In the genomic region with DNA sequence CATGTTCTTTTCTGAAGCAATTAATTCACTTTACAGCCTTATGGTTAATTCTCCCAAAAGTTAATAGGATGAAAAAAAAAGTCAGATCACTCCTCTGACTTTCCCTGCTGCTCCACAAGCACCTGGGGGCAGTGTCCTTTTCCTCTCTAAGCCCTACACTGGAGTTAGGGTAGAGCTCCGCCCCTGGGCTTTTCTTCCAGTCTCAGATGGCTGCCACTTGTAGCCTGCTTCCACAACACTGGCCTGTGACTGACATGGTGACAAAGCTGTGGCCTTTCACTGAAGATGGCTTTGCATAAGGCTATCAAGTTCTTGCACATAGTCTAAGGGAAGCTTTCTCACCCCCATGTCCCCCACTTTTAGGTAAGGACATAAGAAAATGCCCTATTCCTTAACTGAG, we compare ENCODE assay signal across 9 cellular contexts. TPM values are rescaled to one million over a fixed set of nuclear protein-coding genes. Genes with fewer than 3 reads are reported as not detected.
A peak's percentile ranks its signal among the peaks of the same experiment; 100 is the strongest.
DNase-seq lines count a peak whose midpoint lies in the region; ATAC-seq, FAIRE-seq and TF ChIP-seq lines count a peak whose summit lies in the region.
"Had no signal": no experiment of that assay in that cellular context is flagged by ENCODE, and none has a peak within 500 bp of the region (broad histone marks: within the 10 kb centered on the region; RNA-seq: fewer than 3 reads in every experiment).

No MANE protein-coding gene starts in this region.

- H3K4me1 Mint-ChIP-seq in activated CD8-positive, alpha-beta T cell treated with anti-CD3 and anti-CD28 coated beads for 36 hours (ENCODE audit: low read depth) = peaks cover 23% of the 10 kb centered on the region
- H3K4me1 Mint-ChIP-seq in activated CD8-positive, alpha-beta T cell treated with anti-CD3 and anti-CD28 coated beads, Interleukin-2, amount 10 ng/mL, durations not matched to agents 7 days and 5 days (ENCODE audit: low read depth) = peaks cover 24% of the 10 kb centered on the region
- H3K4me1 Mint-ChIP-seq in stimulated activated effector memory CD8-positive, alpha-beta T cell treated with anti-CD3 and anti-CD28 coated beads, Interleukin-12 subunit alpha, Interleukin-12 subunit beta, amount 100 ng/mL, for 72 hours = peaks cover 25% of the 10 kb centered on the region

- peaks cover 1% of the 10 kb centered on the region for H3K36me3 Mint-ChIP-seq in activated CD8-positive, alpha-beta T cell treated with anti-CD3 and anti-CD28 coated beads for 36 hours (ENCODE audit: low read depth)
- peaks cover 4% of the 10 kb centered on the region for H3K36me3 Mint-ChIP-seq in activated CD8-positive, alpha-beta T cell treated with anti-CD3 and anti-CD28 coated beads, Interleukin-2, amount 10 ng/mL, durations not matched to agents 7 days and 5 days (ENCODE audit: low read depth)
- no peaks in the 10 kb centered on the region for H3K36me3 Mint-ChIP-seq in stimulated activated effector memory CD8-positive, alpha-beta T cell treated with anti-CD3 and anti-CD28 coated beads, Interleukin-12 subunit alpha, Interleukin-12 subunit beta, amount 100 ng/mL, for 72 hours

- CTCF ChIA-PET in activated CD8-positive, alpha-beta T cell treated with anti-CD3 and anti-CD28 coated beads for 36 hours (lab: Charles Lee) = interaction anchor here (0.9 to 1.2 kb wide), 4 partner anchors 9 to 219 kb away, joined by 3 to 4 read pairs (median 3); a partner anchor contains a TSS
- CTCF ChIA-PET in activated CD8-positive, alpha-beta T cell treated with anti-CD3 and anti-CD28 coated beads, Interleukin-2, amount 10 ng/mL, durations not matched to agents 7 days and 5 days (lab: Charles Lee) = interaction anchor here (0.7 to 3.1 kb wide), 2 partner anchors 9 to 24 kb away, joined by 3 to 19 read pairs; a partner anchor contains a TSS

- H3K27me3 Mint-ChIP-seq in activated CD8-positive, alpha-beta T cell treated with anti-CD3 and anti-CD28 coated beads for 36 hours = no peaks in the 10 kb centered on the region
- no peaks in the 10 kb centered on the region for H3K27me3 Mint-ChIP-seq in activated CD8-positive, alpha-beta T cell treated with anti-CD3 and anti-CD28 coated beads, Interleukin-2, amount 10 ng/mL, durations not matched to agents 7 days and 5 days (ENCODE audit: low read depth)

- no peaks in the 10 kb centered on the region for H3K9me3 Mint-ChIP-seq in activated CD8-positive, alpha-beta T cell treated with anti-CD3 and anti-CD28 coated beads for 36 hours
- H3K9me3 Mint-ChIP-seq in activated CD8-positive, alpha-beta T cell treated with anti-CD3 and anti-CD28 coated beads, Interleukin-2, amount 10 ng/mL, durations not matched to agents 7 days and 5 days (ENCODE audit: insufficient read depth) = no peaks in the 10 kb centered on the region
- no peaks in the 10 kb centered on the region for H3K9me3 Mint-ChIP-seq in stimulated activated effector memory CD8-positive, alpha-beta T cell treated with anti-CD3 and anti-CD28 coated beads, Interleukin-12 subunit alpha, Interleukin-12 subunit beta, amount 100 ng/mL, for 72 hours

- no peak overlapping the region for H3K4me3 Mint-ChIP-seq in activated CD8-positive, alpha-beta T cell treated with anti-CD3 and anti-CD28 coated beads for 36 hours
- no peak overlapping the region for H3K4me3 Mint-ChIP-seq in activated CD8-positive, alpha-beta T cell treated with anti-CD3 and anti-CD28 coated beads, Interleukin-2, amount 10 ng/mL, durations not matched to agents 7 days and 5 days
- H3K4me3 Mint-ChIP-seq in stimulated activated effector memory CD8-positive, alpha-beta T cell treated with anti-CD3 and anti-CD28 coated beads, Interleukin-12 subunit alpha, Interleukin-12 subunit beta, amount 100 ng/mL, for 72 hours = no peak overlapping the region

- TF ChIP-seq CTCF in activated CD8-positive, alpha-beta T cell treated with anti-CD3 and anti-CD28 coated beads for 36 hours (IDR thresholded peaks at IDR 0.05) = no peak

- TF ChIP-seq POLR2A in GM12891 (IDR thresholded peaks at IDR 0.05; ENCODE audit: low read depth, low read length) = no peak
- TF ChIP-seq POLR2A in GM18505 (IDR thresholded peaks at IDR 0.05; ENCODE audit: borderline replicate concordance, extremely low read depth, insufficient read depth, insufficient read length) = no peak

- FAIRE-seq in GM12891 (lab: Jason Lieb, UNC) = no peak

- DNase-seq in activated CD8-positive, alpha-beta T cell treated with anti-CD3 and anti-CD28 coated beads for 36 hours = peak; percentile 19
- DNase-seq in activated CD8-positive, alpha-beta T cell treated with anti-CD3 and anti-CD28 coated beads, Interleukin-2, amount 10 ng/mL, durations not matched to agents 7 days and 5 days = no peak
- DNase-seq in NCI-H146 treated with DMSO at 0.1 percent for 48 hours (lab: John Stamatoyannopoulos, UW; ENCODE audit: unreplicated experiment) (peak; percentile 11), ecto neural progenitor cell (ENCODE audit: low spot score) (peak; percentile 72), GM12891 (ENCODE audit: insufficient read length, low spot score) (no peak)
- no peak for DNase-seq in stimulated activated effector memory CD8-positive, alpha-beta T cell treated with anti-CD3 and anti-CD28 coated beads, Interleukin-12 subunit alpha, Interleukin-12 subunit beta, amount 100 ng/mL, for 72 hours (ENCODE audit: low spot score in 2 of 2)
- DNase-seq in activated CD4-positive, alpha-beta T cell treated with anti-CD3 and anti-CD28 coated beads for 4 hours = no peak
- DNase-seq: activated CD8-positive, alpha-beta memory T cell treated with anti-CD3 and anti-CD28 coated beads for 24 hours had no signal

- intact Hi-C loops in activated CD8-positive, alpha-beta T cell treated with anti-CD3 and anti-CD28 coated beads for 36 hours (cut with micrococcal nuclease) = no loop called here

- POLR2A ChIA-PET in activated CD8-positive, alpha-beta T cell treated with anti-CD3 and anti-CD28 coated beads for 36 hours (lab: Charles Lee) = interaction anchor here (1.0 to 4.7 kb wide), 2 partner anchors 9 to 23 kb away, joined by 3 to 28 read pairs; a partner anchor contains a TSS
- POLR2A ChIA-PET in activated CD8-positive, alpha-beta T cell treated with anti-CD3 and anti-CD28 coated beads, Interleukin-2, amount 10 ng/mL, durations not matched to agents 7 days and 5 days (lab: Charles Lee) = interaction anchor here (3.0 kb wide), 1 partner anchor 9 kb away, joined by 24 read pairs; a partner anchor contains a TSS

- no peak for ATAC-seq in activated CD8-positive, alpha-beta T cell treated with anti-CD3 and anti-CD28 coated beads for 36 hours
- ATAC-seq in activated CD8-positive, alpha-beta T cell treated with anti-CD3 and anti-CD28 coated beads, Interleukin-2, amount 10 ng/mL, durations not matched to agents 7 days and 5 days = no peak
- no peak for ATAC-seq in stimulated activated effector memory CD8-positive, alpha-beta T cell treated with anti-CD3 and anti-CD28 coated beads, Interleukin-12 subunit alpha, Interleukin-12 subunit beta, amount 100 ng/mL, for 72 hours
- ATAC-seq in GM18505 (IDR thresholded peaks at IDR 0.05; ENCODE audit: unreplicated experiment) = no peak

- no peak overlapping the region for H3K27ac Mint-ChIP-seq in activated CD8-positive, alpha-beta T cell treated with anti-CD3 and anti-CD28 coated beads for 36 hours
- no peak overlapping the region for H3K27ac Mint-ChIP-seq in activated CD8-positive, alpha-beta T cell treated with anti-CD3 and anti-CD28 coated beads, Interleukin-2, amount 10 ng/mL, durations not matched to agents 7 days and 5 days
- H3K27ac Mint-ChIP-seq in stimulated activated effector memory CD8-positive, alpha-beta T cell treated with anti-CD3 and anti-CD28 coated beads, Interleukin-12 subunit alpha, Interleukin-12 subunit beta, amount 100 ng/mL, for 72 hours = peak overlapping the region; percentile 90

TF ChIP-seq in GM12891, 5 proteins besides CTCF, POLR2A, EP300 and RAD21:
- TF ChIP-seq TAF1 (IDR thresholded peaks at IDR 0.05; ENCODE audit: low read depth, low read length) = no peak
- no peak for TF ChIP-seq PAX5 (IDR thresholded peaks at IDR 0.05; ENCODE audit: insufficient read depth, low read length, severe bottlenecking)
- no peak for TF ChIP-seq POU2F2 (IDR thresholded peaks at IDR 0.05; ENCODE audit: low read depth, low read length)
- no peak for TF ChIP-seq SPI1 (IDR thresholded peaks at IDR 0.05; ENCODE audit: low read depth, low read length)
- no peak for TF ChIP-seq POLR2AphosphoS5 (IDR thresholded peaks at IDR 0.05; ENCODE audit: low read depth, low read length)

RNA-seq across cellular contexts. Expression of a gene that starts 1.3 kb away (rescaled TPM):
- total RNA-seq in activated CD8-positive, alpha-beta T cell treated with anti-CD3 and anti-CD28 coated beads for 36 hours = 1 to 10 TPM; 6.9 to 8.5 TPM
- total RNA-seq in activated CD8-positive, alpha-beta T cell treated with anti-CD3 and anti-CD28 coated beads, Interleukin-2, amount 10 ng/mL, durations not matched to agents 7 days and 5 days = 10 to 100 TPM; 13.4 to 15.0 TPM
- 4.7 TPM for polyA plus RNA-seq in GM12891 (2012; ENCODE audit: low read depth, missing spikeins)

RNA-seq across cellular contexts. Expression of a gene that starts 9.0 kb away (rescaled TPM):
- total RNA-seq in activated CD8-positive, alpha-beta T cell treated with anti-CD3 and anti-CD28 coated beads for 36 hours = 10 to 100 TPM; 90.8 to 95.2 TPM
- 100 to 1,000 TPM; 104 to 112 TPM for total RNA-seq in activated CD8-positive, alpha-beta T cell treated with anti-CD3 and anti-CD28 coated beads, Interleukin-2, amount 10 ng/mL, durations not matched to agents 7 days and 5 days
- polyA plus RNA-seq in GM12891 (2012; ENCODE audit: low read depth, missing spikeins) = 55.3 TPM

RNA-seq across cellular contexts. Expression of a gene that starts 27.2 kb away (rescaled TPM):
- 1 to 10 TPM in 1 of 2 experiments, under 1 TPM in 1; 0.79 to 1.1 TPM for total RNA-seq in activated CD8-positive, alpha-beta T cell treated with anti-CD3 and anti-CD28 coated beads for 36 hours
- total RNA-seq in activated CD8-positive, alpha-beta T cell treated with anti-CD3 and anti-CD28 coated beads, Interleukin-2, amount 10 ng/mL, durations not matched to agents 7 days and 5 days = 1 to 10 TPM; 3.2 to 3.9 TPM
- 4.4 TPM for polyA plus RNA-seq in GM12891 (2012; ENCODE audit: low read depth, missing spikeins)

Comparison
In these comparisons a context has a peak if more than half of its experiments do, and no peak if none do; other contexts are left out.
1. DNase-seq: peak in activated CD8-positive, alpha-beta T cell treated with anti-CD3 and anti-CD28 coated beads for 36 hours (single experiment), NCI-H146 treated with DMSO at 0.1 percent for 48 hours (single experiment) and ecto neural progenitor cell (single experiment); none in activated CD8-positive, alpha-beta T cell treated with anti-CD3 and anti-CD28 coated beads, Interleukin-2, amount 10 ng/mL, durations not matched to agents 7 days and 5 days (single experiment), stimulated activated effector memory CD8-positive, alpha-beta T cell treated with anti-CD3 and anti-CD28 coated beads, Interleukin-12 subunit alpha, Interleukin-12 subunit beta, amount 100 ng/mL, for 72 hours (0 of 2), GM12891 (single experiment) and activated CD4-positive, alpha-beta T cell treated with anti-CD3 and anti-CD28 coated beads for 4 hours (0 of 2).